In genomic region chr2:71724793-71725192, GRCh38 we compare ENCODE assay signal across 3 cellular contexts.
TF ChIP-seq lines count a peak whose summit lies in the region.

No MANE protein-coding gene starts in this region.

TF ChIP-seq in HepG2, 621 proteins besides CTCF, POLR2A, EP300 and RAD21:
- peak; percentile 87; the same call in 1 of the 2 replicates for TF ChIP-seq ZFP1 (CRISPR knock-in tag; IDR thresholded peaks at IDR 0.05)
- TF ChIP-seq NCOA2 (CRISPR knock-in tag; IDR thresholded peaks at IDR 0.05), result no peak

TF ChIP-seq in HEK293, 187 proteins besides CTCF, POLR2A, EP300 and RAD21:
- TF ChIP-seq ZNF704 (tag by site-specific recombination; IDR thresholded peaks at IDR 0.05) (no peak), SETDB1 (IDR thresholded peaks at IDR 0.05; ENCODE audit: insufficient read length, low read length) (peak; percentile 47), ZNF169 (tag by site-specific recombination; IDR thresholded peaks at IDR 0.05) (no peak)

TF ChIP-seq in K562, 482 proteins besides CTCF, POLR2A, EP300 and RAD21:
- TF ChIP-seq RBM17 (IDR thresholded peaks at IDR 0.05; ENCODE audit: borderline replicate concordance, low read depth, low read length) (no peak), HSF4 (CRISPR knock-in tag; IDR thresholded peaks at IDR 0.05; ENCODE audit: borderline replicate concordance) (no peak), ZFP1 (CRISPR knock-in tag; IDR thresholded peaks at IDR 0.05) (peak; percentile 90), ARID1B (IDR thresholded peaks at IDR 0.05) (no peak)
